ENCODE assay signal across 10 cellular contexts in genomic region chr6:149140910-149141290, GRCh38.
A peak's percentile ranks its signal among the peaks of the same experiment; 100 is the strongest.
DNase-seq lines count a peak whose midpoint lies in the region; ATAC-seq and TF ChIP-seq lines count a peak whose summit lies in the region.
"Had no signal": no experiment of that assay in that cellular context is flagged by ENCODE, and none has a peak within 500 bp of the region (broad histone marks: within the 10 kb centered on the region; RNA-seq: fewer than 3 reads in every experiment).

No MANE protein-coding gene starts in this region.

- H3K36me3 Mint-ChIP-seq in activated CD4-positive, alpha-beta memory T cell treated with anti-CD3 and anti-CD28 coated beads for 36 hours = peaks cover 29% of the 10 kb centered on the region

- H3K27ac ChIP-seq in spleen (peak overlapping the region in 7 of 8 donors; percentile 65 to 81 (median 68)), right atrium auricular region (no peak overlapping the region)
- H3K27ac ChIP-seq: RWPE1 had no signal

- WGBS in spleen, 5 donors = 11 to 35% (median 33%) methylated on average over 1 of the region's 1 CpG

- peak overlapping the region; percentile 78 for H3K4me3 Mint-ChIP-seq in activated CD4-positive, alpha-beta memory T cell treated with anti-CD3 and anti-CD28 coated beads for 36 hours

- peaks cover 11% of the 10 kb centered on the region for H3K9me3 Mint-ChIP-seq in activated CD4-positive, alpha-beta memory T cell treated with anti-CD3 and anti-CD28 coated beads for 36 hours

- no peak for TF ChIP-seq POLR2A in spleen (IDR thresholded peaks at IDR 0.05)

- CTCF ChIA-PET in activated CD4-positive, alpha-beta memory T cell treated with anti-CD3 and anti-CD28 coated beads for 36 hours (lab: Charles Lee) = interaction anchor here (1.4 to 3.1 kb wide), 3 partner anchors 47 to 291 kb away, joined by 5 to 10 read pairs (median 6); no protein-coding TSS in a partner anchor

- H3K27me3 ChIP-seq in spleen (replicated peaks in 1 of 7) (no peaks in the 10 kb centered on the region), right atrium auricular region (no peaks in the 10 kb centered on the region), H7 (ENCODE audit: control insufficient read depth, insufficient read depth, low read length) (no peaks in the 10 kb centered on the region)

- intact Hi-C loops in activated CD4-positive, alpha-beta memory T cell treated with anti-CD3 and anti-CD28 coated beads for 36 hours (cut with micrococcal nuclease) = loop anchor here (1.0 to 5.0 kb wide), 14 partner anchors 7 to 382 kb away; no protein-coding TSS in a partner anchor
- intact Hi-C loops in spleen (cut with DNase I; ENCODE audit: low total_unique reads) = no loop called here

- no peak for TF ChIP-seq CTCF in spleen (IDR thresholded peaks at IDR 0.05 in 8 of 11, conservative IDR thresholded peaks at IDR 0.05 in 3 of 11)
- no peak for TF ChIP-seq CTCF in right atrium auricular region (IDR thresholded peaks at IDR 0.05)

- peak overlapping the region in 1 of 8 donors; percentile 24 for H3K4me3 ChIP-seq in spleen
- no peak overlapping the region for H3K4me3 ChIP-seq in right atrium auricular region
- no peak overlapping the region for H3K4me3 ChIP-seq in H7 (ENCODE audit: insufficient read depth, low read depth, low read length)

- peaks cover 0 to 12% (median 6%) of the 10 kb centered on the region in 6 donors for H3K4me1 ChIP-seq in spleen
- no peaks in the 10 kb centered on the region for H3K4me1 ChIP-seq in right atrium auricular region

- H3K4me1 Mint-ChIP-seq in activated CD4-positive, alpha-beta memory T cell treated with anti-CD3 and anti-CD28 coated beads for 36 hours (ENCODE audit: low read depth) = peaks cover 62% of the 10 kb centered on the region

- H3K9me3 ChIP-seq in spleen (peaks cover 0 to 12% (median 8%) of the 10 kb centered on the region in 8 donors), right atrium auricular region (no peaks in the 10 kb centered on the region)

- no peak for DNase-seq in activated CD4-positive, alpha-beta memory T cell treated with anti-CD3 and anti-CD28 coated beads for 36 hours
- no peak for DNase-seq in spleen
- DNase-seq in right atrium auricular region (ENCODE audit: low spot score) = no peak
- DNase-seq in SIG-M5 (lab: John Stamatoyannopoulos, UW) = no peak
- no peak for DNase-seq in H7
- DNase-seq: mesendoderm had no signal

- ATAC-seq in GM18909 (IDR thresholded peaks at IDR 0.05; ENCODE audit: poor library complexity, unreplicated experiment) = peak; percentile 67
- ATAC-seq in HG02759 (IDR thresholded peaks at IDR 0.05; ENCODE audit: unreplicated experiment) = peak; percentile 54
- no peak for ATAC-seq in GM19324 (IDR thresholded peaks at IDR 0.05; ENCODE audit: low FRiP score, unreplicated experiment)

- H3K27me3 Mint-ChIP-seq in activated CD4-positive, alpha-beta memory T cell treated with anti-CD3 and anti-CD28 coated beads for 36 hours = no peaks in the 10 kb centered on the region

- peak overlapping the region; percentile 96 for H3K27ac Mint-ChIP-seq in activated CD4-positive, alpha-beta memory T cell treated with anti-CD3 and anti-CD28 coated beads for 36 hours

- POLR2A ChIA-PET in activated CD4-positive, alpha-beta memory T cell treated with anti-CD3 and anti-CD28 coated beads for 36 hours (lab: Charles Lee) = interaction anchor here (0.9 to 3.2 kb wide), 15 partner anchors 10 to 199 kb away, joined by 3 to 34 read pairs (median 5); partner anchors contain the start of gene TAB2

- H3K36me3 ChIP-seq in spleen (no peaks in the 10 kb centered on the region), right atrium auricular region (no peaks in the 10 kb centered on the region), H7 (replicated peaks; ENCODE audit: control insufficient read depth, insufficient read depth, low read length) (no peaks in the 10 kb centered on the region)

Comparison
In these comparisons a context has a peak if more than half of its experiments do, and no peak if none do; other contexts are left out.
1. H3K27ac ChIP-seq: peak in spleen (7 of 8); none in right atrium auricular region (0 of 2).